Comparison of ENCODE assay signal across 23 cellular contexts in genomic region chr4:149553959-149554520, GRCh38.
"Had no signal": no experiment of that assay in that cellular context is flagged by ENCODE, and none has a peak within 500 bp of the region (broad histone marks: within the 10 kb centered on the region; RNA-seq: fewer than 3 reads in every experiment).

No MANE protein-coding gene starts in this region.

- H3K4me3 ChIP-seq: ascending aorta, cardiac muscle cell, dorsolateral prefrontal cortex, left lung, right atrium auricular region, skin epidermis, transverse colon, uterus had no signal

- H3K9me3 ChIP-seq: ascending aorta, left lung, right atrium auricular region, transverse colon, uterus had no signal

- H3K27me3 ChIP-seq: ascending aorta, cardiac muscle cell, dorsolateral prefrontal cortex, foreskin keratinocyte, left lung, right atrium auricular region, transverse colon, uterus had no signal

- H3K27ac ChIP-seq: ascending aorta, cardiac muscle cell, dorsolateral prefrontal cortex, epithelial cell of prostate, foreskin keratinocyte, left lung, right atrium auricular region, skin epidermis, transverse colon, uterus had no signal

- DNase-seq: activated CD4-positive, alpha-beta T cell treated with anti-CD3 and anti-CD28 coated beads, Interleukin-2, amount 10 ng/mL, durations not matched to agents 7 days and 5 days; activated CD8-positive, alpha-beta T cell treated with anti-CD3 and anti-CD28 coated beads, Interleukin-2, amount 10 ng/mL, durations not matched to agents 7 days and 5 days; activated naive CD4-positive, alpha-beta T cell treated with anti-CD3 and anti-CD28 coated beads for 36 hours; activated T-cell treated with anti-CD3 and anti-CD28 coated beads, Interleukin-2, amount 50 U/mL, for 24 hours; dorsolateral prefrontal cortex; foreskin keratinocyte; glutamatergic neuron; hippocampal formation; islet precursor cell; left lung; midbrain; nephron progenitor cell; stimulated activated naive CD8-positive, alpha-beta T cell treated with anti-CD3 and anti-CD28 coated beads, Interleukin-15, Interleukin-2, amounts not matched to agents 100 U/mL and 50 U/mL, for 24 hours; substantia nigra; T-helper 1 cell; T1000; transverse colon; uterus had no signal

- ATAC-seq: activated CD8-positive, alpha-beta T cell treated with anti-CD3 and anti-CD28 coated beads, Interleukin-2, amount 10 ng/mL, durations not matched to agents 7 days and 5 days; foreskin keratinocyte; left lung; stimulated activated naive CD8-positive, alpha-beta T cell treated with anti-CD3 and anti-CD28 coated beads, Interleukin-15, Interleukin-2, amounts not matched to agents 100 U/mL and 50 U/mL, for 24 hours had no signal

- H3K4me1 ChIP-seq: ascending aorta, foreskin keratinocyte, left lung, right atrium auricular region, transverse colon, uterus had no signal

- H3K36me3 ChIP-seq: ascending aorta, cardiac muscle cell, left lung, right atrium auricular region, transverse colon, uterus had no signal
